In genomic region chr13:51221674-51222509, GRCh38 we compare ENCODE assay signal across 8 cellular contexts. TPM values are rescaled to one million over a fixed set of nuclear protein-coding genes. Genes with fewer than 3 reads are reported as not detected.
A peak's percentile ranks its signal among the peaks of the same experiment; 100 is the strongest.
DNase-seq lines count a peak whose midpoint lies in the region; ATAC-seq and TF ChIP-seq lines count a peak whose summit lies in the region.

FAM124A (plus strand) TSS chr13:51222398; CDS start chr13:51222502, 104 bp downstream.

- under 1% methylated on average over 86 of the region's 86 CpGs for WGBS in right cardiac atrium
- 1 to 2% (median 1%) methylated on average over 21 to 86 of the region's 86 CpGs for WGBS in psoas muscle, 3 donors

- peak; percentile 42 for DNase-seq in ACHN
- DNase-seq in RPMI8226, result peak; percentile 71
- peak; percentile 8 for DNase-seq in amniotic epithelial cell (ENCODE audit: low read depth)
- peak; percentile 62 to 82 (median 81) for DNase-seq in right cardiac atrium
- DNase-seq in psoas muscle, result peak; percentile 48 to 59

- in situ Hi-C loops in ACHN (cut with HindIII; ENCODE audit: low pct_ligation_motif_present, low pct_unique_long_range_greater_than_20kb, low sequenced_read_pairs), result no loop called here

- H3K27ac ChIP-seq in right cardiac atrium (ENCODE audit: low read length), result peak within 1 kb of the TSS; percentile 7
- H3K27ac ChIP-seq in psoas muscle, result peak within 1 kb of the TSS; percentile 36

- TF ChIP-seq CTCF in psoas muscle (IDR thresholded peaks at IDR 0.05), result peak; percentile 55

- peak; percentile 89 for ATAC-seq in GM18498 (IDR thresholded peaks at IDR 0.05; ENCODE audit: unreplicated experiment)
- ATAC-seq in HG03175 (IDR thresholded peaks at IDR 0.05; ENCODE audit: unreplicated experiment), result peak; percentile 88
- ATAC-seq in right cardiac atrium, result peak; percentile 83 to 90
- ATAC-seq in psoas muscle, result peak; percentile 73 to 91 (median 84)
- no peak for ATAC-seq in GM18861 (IDR thresholded peaks at IDR 0.05; ENCODE audit: unreplicated experiment)

- intact Hi-C loops in right cardiac atrium (cut with DNase I), result loop anchor here (5.0 kb wide), 2 partner anchors 60 to 65 kb away; no protein-coding TSS in a partner anchor
- intact Hi-C loops in psoas muscle (cut with DNase I), result loop anchor here (2.0 to 5.0 kb wide), 2 partner anchors 60 to 63 kb away; no protein-coding TSS in a partner anchor

- H3K4me3 ChIP-seq in right cardiac atrium (ENCODE audit: low read length), result peak within 1 kb of the TSS; percentile 88
- H3K4me3 ChIP-seq in psoas muscle, result peak within 1 kb of the TSS; percentile 86

- no peaks in the 10 kb centered on the region for H3K36me3 ChIP-seq in psoas muscle (ENCODE audit: insufficient read depth in 1 of 2, low read depth in 1 of 2)

- H3K9me3 ChIP-seq in right cardiac atrium (ENCODE audit: control insufficient read depth, low read length) (no peaks in the 10 kb centered on the region), psoas muscle (no peaks in the 10 kb centered on the region)

- H3K4me1 ChIP-seq in right cardiac atrium (ENCODE audit: control insufficient read depth, insufficient read depth, low read length) (no peaks in the 10 kb centered on the region), psoas muscle (no peaks in the 10 kb centered on the region)

- no peaks in the 10 kb centered on the region for H3K27me3 ChIP-seq in right cardiac atrium (ENCODE audit: control insufficient read depth, insufficient read depth)
- peaks cover 0 to 1% (median 0%) of the 10 kb centered on the region in 3 donors for H3K27me3 ChIP-seq in psoas muscle (ENCODE audit: insufficient read depth in 3 of 3, low read length in 2 of 3)

RNA-seq across cellular contexts. Expression of gene FAM124A, which starts in this region (rescaled TPM):
- total RNA-seq in right cardiac atrium, result 10 to 100 TPM in 1 of 4 donors, 1 to 10 TPM in 3; 5.5 to 10.7 (median 8.6) TPM
- polyA plus RNA-seq in right cardiac atrium, result 4.2 TPM
- total RNA-seq in psoas muscle, result 1 to 10 TPM in 2 of 4 donors, under 1 TPM in 2; 0.63 to 1.5 (median 0.99) TPM
- polyA plus RNA-seq in psoas muscle, result under 1 TPM; 0.51 to 0.75 (median 0.52) TPM

Comparison
In these comparisons a context has a peak if more than half of its experiments do, and no peak if none do; other contexts are left out.
1. DNase-seq: peak in every context shown above with its lines; median percentile 81 in right cardiac atrium; 71 in RPMI8226; 54 in psoas muscle; 42 in ACHN; 8 in amniotic epithelial cell.